Comparison of ENCODE assay signal across 21 cellular contexts in genomic region chr6:23266536-23266935, GRCh38.
A peak's percentile ranks its signal among the peaks of the same experiment; 100 is the strongest.
DNase-seq lines count a peak whose midpoint lies in the region; ATAC-seq and TF ChIP-seq lines count a peak whose summit lies in the region.
"Had no signal": no experiment of that assay in that cellular context is flagged by ENCODE, and none has a peak within 500 bp of the region (broad histone marks: within the 10 kb centered on the region; RNA-seq: fewer than 3 reads in every experiment).

No MANE protein-coding gene starts in this region.

- DNase-seq in DMS53 (lab: John Stamatoyannopoulos, UW) (peak; percentile 74), SJCRH30 (peak; percentile 54 to 59), foreskin melanocyte (peak; percentile 32), tibial nerve (ENCODE audit: low spot score in 2 of 2) (no peak)
- no peak for DNase-seq in activated CD8-positive, alpha-beta memory T cell treated with anti-CD3 and anti-CD28 coated beads, Interleukin-2, amount 50 U/mL, for 4 hours
- DNase-seq: 8988T; ACHN; AML-193; BE2C; CD4-positive, alpha-beta memory T cell; COR-L47; DMS153; DMS79 treated with DMSO at 0.1 percent for 48 hours; GF-D8; GOT3; HFFc6 had no signal

- TF ChIP-seq CTCF in tibial nerve (IDR thresholded peaks at IDR 0.05): no peak

- WGBS in tibial nerve, 2 donors: 91 to 92% methylated on average over 7 of the region's 7 CpGs

- no peak for TF ChIP-seq EP300 in tibial nerve (IDR thresholded peaks at IDR 0.05)

- no peaks in the 10 kb centered on the region for H3K36me3 ChIP-seq in SJCRH30
- no peaks in the 10 kb centered on the region for H3K36me3 ChIP-seq in tibial nerve
- H3K36me3 ChIP-seq: BE2C; BLaER1 treated with 17β-estradiol and CSF1 and Interleukin-3, amounts not matched to agents 10 nM and 100 nM; HAP-1 had no signal

- H3K4me1 ChIP-seq in SJCRH30: peaks cover 4% of the 10 kb centered on the region
- no peaks in the 10 kb centered on the region for H3K4me1 ChIP-seq in tibial nerve
- H3K4me1 ChIP-seq: A549; BE2C; BLaER1 treated with 17β-estradiol and CSF1 and Interleukin-3, amounts not matched to agents 10 nM and 100 nM; HAP-1 had no signal

- no peak for TF ChIP-seq POLR2A in tibial nerve (IDR thresholded peaks at IDR 0.05)

- H3K4me3 ChIP-seq in SJCRH30 (peak overlapping the region; percentile 12; the same call in 1 of the 2 replicates), tibial nerve (no peak overlapping the region)
- H3K4me3 ChIP-seq: A549; BLaER1 treated with 17β-estradiol and CSF1 and Interleukin-3, amounts not matched to agents 10 nM and 100 nM; HAP-1 had no signal

- H3K9me3 ChIP-seq in SJCRH30 (replicated peaks) (no peaks in the 10 kb centered on the region), tibial nerve (peaks cover 0 to 3% (median 0%) of the 10 kb centered on the region in 4 donors)
- H3K9me3 ChIP-seq: A549; BE2C; BLaER1 treated with 17β-estradiol and CSF1 and Interleukin-3, amounts not matched to agents 10 nM and 100 nM; HAP-1 had no signal

- H3K27ac ChIP-seq in SJCRH30: peak overlapping the region; percentile 40
- H3K27ac ChIP-seq in tibial nerve: no peak overlapping the region
- H3K27ac ChIP-seq: A549; BLaER1 treated with 17β-estradiol and CSF1 and Interleukin-3, amounts not matched to agents 10 nM and 100 nM had no signal

- ATAC-seq in HG02973 (IDR thresholded peaks at IDR 0.05; ENCODE audit: unreplicated experiment): no peak
- no peak for ATAC-seq in GM19035 (IDR thresholded peaks at IDR 0.05; ENCODE audit: unreplicated experiment)
- ATAC-seq: A549 had no signal

- no peaks in the 10 kb centered on the region for H3K27me3 ChIP-seq in SJCRH30
- H3K27me3 ChIP-seq in tibial nerve: no peaks in the 10 kb centered on the region
- H3K27me3 ChIP-seq: BE2C; BLaER1 treated with 17β-estradiol and CSF1 and Interleukin-3, amounts not matched to agents 10 nM and 100 nM had no signal

Comparison
In these comparisons a context has a peak if more than half of its experiments do, and no peak if none do; other contexts are left out.
1. DNase-seq: peak in DMS53 (single experiment), SJCRH30 (2 of 2) and foreskin melanocyte (single experiment); none in tibial nerve (0 of 2) and activated CD8-positive, alpha-beta memory T cell treated with anti-CD3 and anti-CD28 coated beads, Interleukin-2, amount 50 U/mL, for 4 hours (single experiment).